ENCODE assay signal across 14 cellular contexts in genomic region chr6:21213492-21213891, GRCh38.
DNase-seq lines count a peak whose midpoint lies in the region; ATAC-seq and TF ChIP-seq lines count a peak whose summit lies in the region.
"Had no signal": no experiment of that assay in that cellular context is flagged by ENCODE, and none has a peak within 500 bp of the region (broad histone marks: within the 10 kb centered on the region; RNA-seq: fewer than 3 reads in every experiment).

No MANE protein-coding gene starts in this region.

- ATAC-seq in GM19351 (IDR thresholded peaks at IDR 0.05; ENCODE audit: unreplicated experiment) (peak; percentile 67), HG02642 (IDR thresholded peaks at IDR 0.05; ENCODE audit: poor library complexity, unreplicated experiment) (peak; percentile 56), HG03342 (IDR thresholded peaks at IDR 0.05; ENCODE audit: unreplicated experiment) (peak; percentile 64)
- ATAC-seq: gastrocnemius medialis had no signal

- no peak for TF ChIP-seq CTCF in GM12865 (IDR thresholded peaks at IDR 0.05; ENCODE audit: insufficient read depth, low read depth, low read length, missing control alignments)
- TF ChIP-seq CTCF in foreskin fibroblast (IDR thresholded peaks at IDR 0.05; ENCODE audit: low read depth, low read length) = no peak

- DNase-seq in GM12865 (ENCODE audit: low read depth) = peak; percentile 72
- DNase-seq in foreskin fibroblast = no peak
- DNase-seq in GF-D8 (lab: John Stamatoyannopoulos, UW) = no peak
- DNase-seq in NCI-H446 (lab: John Stamatoyannopoulos, UW) = no peak
- no peak for DNase-seq in activated CD8-positive, alpha-beta memory T cell treated with anti-CD3 and anti-CD28 coated beads, Interleukin-2, amount 50 U/mL, for 4 hours
- DNase-seq: effector memory CD4-positive, alpha-beta T cell; gastrocnemius medialis; NCI-H1092; NCI-H524 treated with DMSO at 0.1 percent for 48 hours; nephron progenitor cell; Right ventricle myocardium superior had no signal

- no peak overlapping the region for H3K4me3 ChIP-seq in GM12865 (ENCODE audit: low read depth, low read length)
- H3K4me3 ChIP-seq in foreskin fibroblast (ENCODE audit: low read depth in 1 of 2, low read length in 2 of 2) = no peak overlapping the region
- H3K4me3 ChIP-seq: gastrocnemius medialis had no signal
